Comparison of ENCODE assay signal across 2 cellular contexts in the genomic region with DNA sequence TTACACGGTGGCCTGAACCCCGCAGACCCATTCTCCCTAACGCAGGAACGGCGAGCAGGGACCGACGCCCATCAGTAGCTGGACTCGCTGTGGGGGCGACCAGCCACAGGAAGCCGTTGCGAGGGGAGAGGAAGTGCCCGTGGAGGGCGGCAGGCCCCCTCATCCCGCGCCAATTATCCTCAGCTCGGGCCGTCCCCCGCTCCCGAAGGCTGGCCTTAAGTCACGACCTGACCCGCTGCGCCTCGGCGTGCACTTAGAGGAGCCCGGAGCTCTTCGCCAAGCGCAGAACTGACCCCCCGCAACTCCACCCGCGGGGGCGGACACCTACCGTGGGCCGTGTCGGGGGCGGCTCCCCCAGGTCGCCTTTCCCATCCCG.
TF ChIP-seq lines count a peak whose summit lies in the region.

No MANE protein-coding gene starts in this region.

TF ChIP-seq in GM12878, 131 proteins besides CTCF, POLR2A, EP300 and RAD21 (continues in another document):
- peak; percentile 54; the same call in 1 of the 2 replicates for TF ChIP-seq SPI1 (IDR thresholded peaks at IDR 0.05; ENCODE audit: borderline replicate concordance, insufficient read depth, low read depth, low read length)
- no peak for TF ChIP-seq YBX1 (IDR thresholded peaks at IDR 0.05)
- no peak for TF ChIP-seq NFYA (IDR thresholded peaks at IDR 0.05; ENCODE audit: borderline replicate concordance, low read depth, low read length)
- TF ChIP-seq NR2F1 (conservative IDR thresholded peaks at IDR 0.05): no peak
- TF ChIP-seq, protein P1, sequence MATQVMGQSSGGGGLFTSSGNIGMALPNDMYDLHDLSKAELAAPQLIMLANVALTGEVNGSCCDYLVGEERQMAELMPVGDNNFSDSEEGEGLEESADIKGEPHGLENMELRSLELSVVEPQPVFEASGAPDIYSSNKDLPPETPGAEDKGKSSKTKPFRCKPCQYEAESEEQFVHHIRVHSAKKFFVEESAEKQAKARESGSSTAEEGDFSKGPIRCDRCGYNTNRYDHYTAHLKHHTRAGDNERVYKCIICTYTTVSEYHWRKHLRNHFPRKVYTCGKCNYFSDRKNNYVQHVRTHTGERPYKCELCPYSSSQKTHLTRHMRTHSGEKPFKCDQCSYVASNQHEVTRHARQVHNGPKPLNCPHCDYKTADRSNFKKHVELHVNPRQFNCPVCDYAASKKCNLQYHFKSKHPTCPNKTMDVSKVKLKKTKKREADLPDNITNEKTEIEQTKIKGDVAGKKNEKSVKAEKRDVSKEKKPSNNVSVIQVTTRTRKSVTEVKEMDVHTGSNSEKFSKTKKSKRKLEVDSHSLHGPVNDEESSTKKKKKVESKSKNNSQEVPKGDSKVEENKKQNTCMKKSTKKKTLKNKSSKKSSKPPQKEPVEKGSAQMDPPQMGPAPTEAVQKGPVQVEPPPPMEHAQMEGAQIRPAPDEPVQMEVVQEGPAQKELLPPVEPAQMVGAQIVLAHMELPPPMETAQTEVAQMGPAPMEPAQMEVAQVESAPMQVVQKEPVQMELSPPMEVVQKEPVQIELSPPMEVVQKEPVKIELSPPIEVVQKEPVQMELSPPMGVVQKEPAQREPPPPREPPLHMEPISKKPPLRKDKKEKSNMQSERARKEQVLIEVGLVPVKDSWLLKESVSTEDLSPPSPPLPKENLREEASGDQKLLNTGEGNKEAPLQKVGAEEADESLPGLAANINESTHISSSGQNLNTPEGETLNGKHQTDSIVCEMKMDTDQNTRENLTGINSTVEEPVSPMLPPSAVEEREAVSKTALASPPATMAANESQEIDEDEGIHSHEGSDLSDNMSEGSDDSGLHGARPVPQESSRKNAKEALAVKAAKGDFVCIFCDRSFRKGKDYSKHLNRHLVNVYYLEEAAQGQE (IDR thresholded peaks at IDR 0.05; ENCODE audit: low read depth, low read length): no peak
- TF ChIP-seq IKZF1 (conservative IDR thresholded peaks at IDR 0.05): no peak
- no peak for TF ChIP-seq TCF7 (IDR thresholded peaks at IDR 0.05; ENCODE audit: borderline replicate concordance)
- TF ChIP-seq, protein P2, sequence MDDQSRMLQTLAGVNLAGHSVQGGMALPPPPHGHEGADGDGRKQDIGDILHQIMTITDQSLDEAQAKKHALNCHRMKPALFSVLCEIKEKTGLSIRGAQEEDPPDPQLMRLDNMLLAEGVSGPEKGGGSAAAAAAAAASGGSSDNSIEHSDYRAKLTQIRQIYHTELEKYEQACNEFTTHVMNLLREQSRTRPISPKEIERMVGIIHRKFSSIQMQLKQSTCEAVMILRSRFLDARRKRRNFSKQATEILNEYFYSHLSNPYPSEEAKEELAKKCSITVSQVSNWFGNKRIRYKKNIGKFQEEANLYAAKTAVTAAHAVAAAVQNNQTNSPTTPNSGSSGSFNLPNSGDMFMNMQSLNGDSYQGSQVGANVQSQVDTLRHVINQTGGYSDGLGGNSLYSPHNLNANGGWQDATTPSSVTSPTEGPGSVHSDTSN (IDR thresholded peaks at IDR 0.05; ENCODE audit: insufficient replicate concordance, low read depth, low read length): no peak
- peak; percentile 67; the same call in 1 of the 2 replicates for TF ChIP-seq LARP7 (IDR thresholded peaks at IDR 0.05)
- no peak for TF ChIP-seq ZBED1 (IDR thresholded peaks at IDR 0.05; ENCODE audit: borderline replicate concordance)
- TF ChIP-seq, protein P3, sequence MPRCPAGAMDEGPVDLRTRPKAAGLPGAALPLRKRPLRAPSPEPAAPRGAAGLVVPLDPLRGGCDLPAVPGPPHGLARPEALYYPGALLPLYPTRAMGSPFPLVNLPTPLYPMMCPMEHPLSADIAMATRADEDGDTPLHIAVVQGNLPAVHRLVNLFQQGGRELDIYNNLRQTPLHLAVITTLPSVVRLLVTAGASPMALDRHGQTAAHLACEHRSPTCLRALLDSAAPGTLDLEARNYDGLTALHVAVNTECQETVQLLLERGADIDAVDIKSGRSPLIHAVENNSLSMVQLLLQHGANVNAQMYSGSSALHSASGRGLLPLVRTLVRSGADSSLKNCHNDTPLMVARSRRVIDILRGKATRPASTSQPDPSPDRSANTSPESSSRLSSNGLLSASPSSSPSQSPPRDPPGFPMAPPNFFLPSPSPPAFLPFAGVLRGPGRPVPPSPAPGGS (IDR thresholded peaks at IDR 0.05; ENCODE audit: borderline replicate concordance, insufficient read depth, low read depth, low read length, poor library complexity, severe bottlenecking): no peak
- TF ChIP-seq YY1 (IDR thresholded peaks at IDR 0.05; ENCODE audit: low read depth, low read length): no peak
- no peak for TF ChIP-seq RBBP5 (conservative IDR thresholded peaks at IDR 0.05)
- no peak for TF ChIP-seq EED (IDR thresholded peaks at IDR 0.05; ENCODE audit: low read depth)
- peak; percentile 30 for TF ChIP-seq DPF2 (IDR thresholded peaks at IDR 0.05)
- TF ChIP-seq, protein P4, sequence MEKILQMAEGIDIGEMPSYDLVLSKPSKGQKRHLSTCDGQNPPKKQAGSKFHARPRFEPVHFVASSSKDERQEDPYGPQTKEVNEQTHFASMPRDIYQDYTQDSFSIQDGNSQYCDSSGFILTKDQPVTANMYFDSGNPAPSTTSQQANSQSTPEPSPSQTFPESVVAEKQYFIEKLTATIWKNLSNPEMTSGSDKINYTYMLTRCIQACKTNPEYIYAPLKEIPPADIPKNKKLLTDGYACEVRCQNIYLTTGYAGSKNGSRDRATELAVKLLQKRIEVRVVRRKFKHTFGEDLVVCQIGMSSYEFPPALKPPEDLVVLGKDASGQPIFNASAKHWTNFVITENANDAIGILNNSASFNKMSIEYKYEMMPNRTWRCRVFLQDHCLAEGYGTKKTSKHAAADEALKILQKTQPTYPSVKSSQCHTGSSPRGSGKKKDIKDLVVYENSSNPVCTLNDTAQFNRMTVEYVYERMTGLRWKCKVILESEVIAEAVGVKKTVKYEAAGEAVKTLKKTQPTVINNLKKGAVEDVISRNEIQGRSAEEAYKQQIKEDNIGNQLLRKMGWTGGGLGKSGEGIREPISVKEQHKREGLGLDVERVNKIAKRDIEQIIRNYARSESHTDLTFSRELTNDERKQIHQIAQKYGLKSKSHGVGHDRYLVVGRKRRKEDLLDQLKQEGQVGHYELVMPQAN (conservative IDR thresholded peaks at IDR 0.05): peak; percentile 52; the same call in 1 of the 2 replicates
- TF ChIP-seq HDAC2 (IDR thresholded peaks at IDR 0.05): no peak
- TF ChIP-seq HDAC6 (IDR thresholded peaks at IDR 0.05; ENCODE audit: unreplicated experiment): no peak
- no peak for TF ChIP-seq ZNF384 (IDR thresholded peaks at IDR 0.05; ENCODE audit: borderline replicate concordance, low read depth, low read length)
- 0 out of 2 replicates have a peak, but pooled peaks have one; percentile 17 for TF ChIP-seq GABPA (IDR thresholded peaks at IDR 0.05; ENCODE audit: low read depth)
- TF ChIP-seq SIX5 (IDR thresholded peaks at IDR 0.05; ENCODE audit: low read depth, low read length, severe bottlenecking): no peak
- no peak for TF ChIP-seq STAT1 (conservative IDR thresholded peaks at IDR 0.05)
- peak in 1 of 2 experiments; percentile 62; a peak in 1 of 3 replicates for TF ChIP-seq EGR1 (IDR thresholded peaks at IDR 0.05; ENCODE audit: borderline replicate concordance in 1 of 2, low read depth in 2 of 2, low read length in 2 of 2)
- TF ChIP-seq POLR2AphosphoS5 (IDR thresholded peaks at IDR 0.05; ENCODE audit: low read length): no peak
- TF ChIP-seq PAX5 (IDR thresholded peaks at IDR 0.05; ENCODE audit: borderline replicate concordance, low read depth, low read length): no peak
- no peak for TF ChIP-seq CBFB (IDR thresholded peaks at IDR 0.05; ENCODE audit: low read depth)

TF ChIP-seq in liver, 16 proteins besides CTCF, POLR2A, EP300 and RAD21:
- no peak for TF ChIP-seq TAF1 (conservative IDR thresholded peaks at IDR 0.05)
- no peak for TF ChIP-seq SP1 (IDR thresholded peaks at IDR 0.05)
- TF ChIP-seq, protein P5, sequence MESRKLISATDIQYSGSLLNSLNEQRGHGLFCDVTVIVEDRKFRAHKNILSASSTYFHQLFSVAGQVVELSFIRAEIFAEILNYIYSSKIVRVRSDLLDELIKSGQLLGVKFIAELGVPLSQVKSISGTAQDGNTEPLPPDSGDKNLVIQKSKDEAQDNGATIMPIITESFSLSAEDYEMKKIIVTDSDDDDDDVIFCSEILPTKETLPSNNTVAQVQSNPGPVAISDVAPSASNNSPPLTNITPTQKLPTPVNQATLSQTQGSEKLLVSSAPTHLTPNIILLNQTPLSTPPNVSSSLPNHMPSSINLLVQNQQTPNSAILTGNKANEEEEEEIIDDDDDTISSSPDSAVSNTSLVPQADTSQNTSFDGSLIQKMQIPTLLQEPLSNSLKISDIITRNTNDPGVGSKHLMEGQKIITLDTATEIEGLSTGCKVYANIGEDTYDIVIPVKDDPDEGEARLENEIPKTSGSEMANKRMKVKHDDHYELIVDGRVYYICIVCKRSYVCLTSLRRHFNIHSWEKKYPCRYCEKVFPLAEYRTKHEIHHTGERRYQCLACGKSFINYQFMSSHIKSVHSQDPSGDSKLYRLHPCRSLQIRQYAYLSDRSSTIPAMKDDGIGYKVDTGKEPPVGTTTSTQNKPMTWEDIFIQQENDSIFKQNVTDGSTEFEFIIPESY (IDR thresholded peaks at IDR 0.05): no peak
- no peak for TF ChIP-seq NR2F2 (IDR thresholded peaks at IDR 0.05)
- TF ChIP-seq RXRA (IDR thresholded peaks at IDR 0.05): no peak
- no peak for TF ChIP-seq EGR1 (IDR thresholded peaks at IDR 0.05; ENCODE audit: low read depth in 2 of 2)
- TF ChIP-seq HNF4G (IDR thresholded peaks at IDR 0.05): no peak
- TF ChIP-seq FOXA1 (IDR thresholded peaks at IDR 0.05): no peak
- TF ChIP-seq, protein P6, sequence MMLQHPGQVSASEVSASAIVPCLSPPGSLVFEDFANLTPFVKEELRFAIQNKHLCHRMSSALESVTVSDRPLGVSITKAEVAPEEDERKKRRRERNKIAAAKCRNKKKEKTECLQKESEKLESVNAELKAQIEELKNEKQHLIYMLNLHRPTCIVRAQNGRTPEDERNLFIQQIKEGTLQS (IDR thresholded peaks at IDR 0.05): no peak
- no peak for TF ChIP-seq JUND (IDR thresholded peaks at IDR 0.05)
- TF ChIP-seq, protein P1 (IDR thresholded peaks at IDR 0.05): no peak
- TF ChIP-seq YY1 (IDR thresholded peaks at IDR 0.05): no peak
- TF ChIP-seq FOXA2 (IDR thresholded peaks at IDR 0.05): no peak
- TF ChIP-seq HNF4A (conservative IDR thresholded peaks at IDR 0.05): no peak
- TF ChIP-seq, protein P7, sequence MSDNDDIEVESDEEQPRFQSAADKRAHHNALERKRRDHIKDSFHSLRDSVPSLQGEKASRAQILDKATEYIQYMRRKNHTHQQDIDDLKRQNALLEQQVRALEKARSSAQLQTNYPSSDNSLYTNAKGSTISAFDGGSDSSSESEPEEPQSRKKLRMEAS (IDR thresholded peaks at IDR 0.05): no peak
- no peak for TF ChIP-seq GABPA (IDR thresholded peaks at IDR 0.05 in 1 of 2, conservative IDR thresholded peaks at IDR 0.05 in 1 of 2)
